ENCODE assay signal across 11 cellular contexts in genomic region chr14:103021817-103022668, GRCh38. TPM values are rescaled to one million over a fixed set of nuclear protein-coding genes. Genes with fewer than 3 reads are reported as not detected.
DNase-seq lines count a peak whose midpoint lies in the region; ATAC-seq and TF ChIP-seq lines count a peak whose summit lies in the region.
"Had no signal": no experiment of that assay in that cellular context is flagged by ENCODE, and none has a peak within 500 bp of the region (broad histone marks: within the 10 kb centered on the region; RNA-seq: fewer than 3 reads in every experiment).

No MANE protein-coding gene starts in this region.

- no peaks in the 10 kb centered on the region for H3K27me3 ChIP-seq in right atrium auricular region
- no peaks in the 10 kb centered on the region for H3K27me3 ChIP-seq in suprapubic skin
- H3K27me3 ChIP-seq: ascending aorta had no signal

- 44% methylated on average over 19 of the region's 19 CpGs for WGBS in suprapubic skin

- ATAC-seq in activated B cell treated with CpG ODN at 0.5 μM for 24 hours (ENCODE audit: low read depth) (no peak), HG03432 (IDR thresholded peaks at IDR 0.05; ENCODE audit: unreplicated experiment) (no peak), HG03135 (IDR thresholded peaks at IDR 0.05; ENCODE audit: unreplicated experiment) (no peak)

- DNase-seq in LHCN-M2 (ENCODE audit: low read depth) (peak; percentile 53), activated B cell treated with CpG ODN at 0.5 μM for 24 hours (no peak), right atrium auricular region (ENCODE audit: low spot score) (no peak), suprapubic skin (ENCODE audit: low spot score in 2 of 2) (no peak), cerebellum (ENCODE audit: low spot score) (no peak), GM19240 (ENCODE audit: insufficient read length, low spot score) (no peak)
- DNase-seq: NCI-H1048, WERI-Rb-1 had no signal

- peak overlapping the region; percentile 51 for H3K4me3 Mint-ChIP-seq in activated B cell treated with CpG ODN at 0.5 μM for 24 hours

- H3K27ac ChIP-seq in right atrium auricular region (peak overlapping the region; percentile 5 to 22), suprapubic skin (peak overlapping the region; percentile 39)
- H3K27ac ChIP-seq: WERI-Rb-1 had no signal

- no peak overlapping the region for H3K4me3 ChIP-seq in right atrium auricular region
- H3K4me3 ChIP-seq in suprapubic skin = no peak overlapping the region
- H3K4me3 ChIP-seq: ascending aorta had no signal

- TF ChIP-seq POLR2A in suprapubic skin (IDR thresholded peaks at IDR 0.05) = no peak

- H3K4me1 ChIP-seq in right atrium auricular region (peaks cover 0 to 39% of the 10 kb centered on the region in 2 donors), suprapubic skin (peaks cover 30% of the 10 kb centered on the region)

- no peak overlapping the region for H3K27ac Mint-ChIP-seq in activated B cell treated with CpG ODN at 0.5 μM for 24 hours

- POLR2A ChIA-PET in activated B cell treated with CpG ODN at 0.5 μM for 24 hours (lab: Charles Lee) = interaction anchor here (0.8 kb wide), 1 partner anchor 17 kb away, joined by 6 read pairs; no protein-coding TSS in a partner anchor

- H3K36me3 ChIP-seq in right atrium auricular region (no peaks in the 10 kb centered on the region), suprapubic skin (no peaks in the 10 kb centered on the region)
- H3K36me3 ChIP-seq: WERI-Rb-1 had no signal

- intact Hi-C loops in activated B cell treated with CpG ODN at 0.5 μM for 24 hours (cut with micrococcal nuclease) = no loop called here

- no peaks in the 10 kb centered on the region for H3K9me3 Mint-ChIP-seq in activated B cell treated with CpG ODN at 0.5 μM for 24 hours

- peaks cover 6% of the 10 kb centered on the region for H3K36me3 Mint-ChIP-seq in activated B cell treated with CpG ODN at 0.5 μM for 24 hours (ENCODE audit: low read depth)

- H3K9me3 ChIP-seq in right atrium auricular region = no peaks in the 10 kb centered on the region
- no peaks in the 10 kb centered on the region for H3K9me3 ChIP-seq in suprapubic skin
- H3K9me3 ChIP-seq: ascending aorta had no signal

- TF ChIP-seq EP300 in suprapubic skin (IDR thresholded peaks at IDR 0.05) = no peak

- CTCF ChIA-PET in activated B cell treated with CpG ODN at 0.5 μM for 24 hours (lab: Charles Lee) = no interaction called here

- TF ChIP-seq CTCF in activated B cell treated with CpG ODN at 0.5 μM for 24 hours (IDR thresholded peaks at IDR 0.05) (no peak), right atrium auricular region (IDR thresholded peaks at IDR 0.05) (no peak), suprapubic skin (IDR thresholded peaks at IDR 0.05) (no peak)

- no peaks in the 10 kb centered on the region for H3K27me3 Mint-ChIP-seq in activated B cell treated with CpG ODN at 0.5 μM for 24 hours

- H3K4me1 Mint-ChIP-seq in activated B cell treated with CpG ODN at 0.5 μM for 24 hours = peaks cover 19% of the 10 kb centered on the region

RNA-seq across cellular contexts. Expression of gene CDC42BPB, which starts 35.3 kb away (rescaled TPM):
- total RNA-seq in LHCN-M2 (2014; rRNA removed) = 56.6 and 59.5 TPM in 2 replicates
- 50.1 TPM for polyA plus RNA-seq in LHCN-M2 (2012)
- total RNA-seq in activated B cell treated with CpG ODN at 0.5 μM for 24 hours = 34.2 and 38.5 TPM in 2 replicates
- 10 to 100 TPM; 68.0 to 83.4 TPM for total RNA-seq in right atrium auricular region
- 100 to 1,000 TPM; 105 to 178 (median 107) TPM for total RNA-seq in suprapubic skin
- total RNA-seq in cerebellum = 102 TPM
